Comparison of ENCODE assay signal across 8 cellular contexts in genomic region chr1:161766102-161766981, GRCh38. TPM values are rescaled to one million over a fixed set of nuclear protein-coding genes. Genes with fewer than 3 reads are reported as not detected.
A peak's percentile ranks its signal among the peaks of the same experiment; 100 is the strongest.
DNase-seq lines count a peak whose midpoint lies in the region; ATAC-seq and TF ChIP-seq lines count a peak whose summit lies in the region.

ATF6 (plus strand) TSS chr1:161766320; CDS start chr1:161766361, 41 bp downstream.

- peaks cover 58% of the 10 kb centered on the region for H3K4me1 ChIP-seq in CD4-positive, alpha-beta memory T cell (ENCODE audit: insufficient read depth, low read length)
- H3K4me1 ChIP-seq in endodermal cell (ENCODE audit: control insufficient read depth, insufficient read depth, low read length): no peaks in the 10 kb centered on the region

- peak; percentile 77 to 85 (median 82) for DNase-seq in CD4-positive, alpha-beta memory T cell
- DNase-seq in HT1080 (ENCODE audit: low read depth) (peak; percentile 89), NOMO-1 treated with dmso at 0.1 percent for 144 hours (lab: John Stamatoyannopoulos, UW; ENCODE audit: unreplicated experiment) (peak; percentile 83), endodermal cell (peak; percentile 88), mesenteric fat pad (ENCODE audit: low spot score) (peak; percentile 94)
- peak; percentile 46 to 57 (median 49) for DNase-seq in activated CD8-positive, alpha-beta memory T cell treated with anti-CD3 and anti-CD28 coated beads for 48 hours (ENCODE audit: low read depth in 2 of 3, low spot score in 2 of 3)
- DNase-seq in stimulated activated CD8-positive, alpha-beta memory T cell treated with anti-CD3 and anti-CD28 coated beads, Interleukin-15, amount 100 ng/mL, for 1 hour (ENCODE audit: low read depth): peak; percentile 60

- H3K9ac ChIP-seq in endodermal cell (ENCODE audit: extremely low read depth, low read length, poor library complexity, severe bottlenecking): peak within 1 kb of the TSS; percentile 84

- no peaks in the 10 kb centered on the region for H3K27me3 Mint-ChIP-seq in CD4-positive, alpha-beta memory T cell
- peaks cover 3% of the 10 kb centered on the region for H3K27me3 Mint-ChIP-seq in endodermal cell (ENCODE audit: insufficient read depth)

- POLR2A ChIA-PET in CD4-positive, alpha-beta memory T cell (lab: Charles Lee; ENCODE audit: partially characterized antibody): interaction anchor here (1.6 kb wide), 2 partner anchors 17 to 39 kb away, joined by 5 to 7 read pairs; partner anchors contain the start of gene DUSP12

- no peak for TF ChIP-seq CTCF in endodermal cell (conservative IDR thresholded peaks at IDR 0.05)

- H3K27ac ChIP-seq in CD4-positive, alpha-beta memory T cell (ENCODE audit: low read depth, low read length): peak within 1 kb of the TSS; percentile 88
- no peak within 1 kb of the TSS for H3K27ac ChIP-seq in endodermal cell (ENCODE audit: low read depth, low read length)

- intact Hi-C loops in CD4-positive, alpha-beta memory T cell (cut with micrococcal nuclease): loop anchor here (2.0 to 10.0 kb wide), 3 partner anchors 40 to 372 kb away; partner anchors contain the start of gene OLFML2B

- H3K27ac Mint-ChIP-seq in CD4-positive, alpha-beta memory T cell: peak within 1 kb of the TSS; percentile 97 to 99 (median 98)
- peak within 1 kb of the TSS; percentile 96 for H3K27ac Mint-ChIP-seq in endodermal cell

- peaks cover 29 to 50% (median 41%) of the 10 kb centered on the region in 4 donors for H3K4me1 Mint-ChIP-seq in CD4-positive, alpha-beta memory T cell
- peaks cover 9% of the 10 kb centered on the region for H3K4me1 Mint-ChIP-seq in endodermal cell

- H3K36me3 ChIP-seq in CD4-positive, alpha-beta memory T cell (ENCODE audit: insufficient read depth, low read length): no peaks in the 10 kb centered on the region
- H3K36me3 ChIP-seq in endodermal cell (ENCODE audit: control insufficient read depth, insufficient read depth, low read length): no peaks in the 10 kb centered on the region

- no peaks in the 10 kb centered on the region for H3K9me3 ChIP-seq in CD4-positive, alpha-beta memory T cell (ENCODE audit: control insufficient read depth in 1 of 2, low read length in 2 of 2)
- H3K9me3 ChIP-seq in endodermal cell (ENCODE audit: control insufficient read depth, low read length): no peaks in the 10 kb centered on the region

- peaks cover 0 to 9% of the 10 kb centered on the region in 2 donors for H3K36me3 Mint-ChIP-seq in CD4-positive, alpha-beta memory T cell
- no peaks in the 10 kb centered on the region for H3K36me3 Mint-ChIP-seq in endodermal cell (ENCODE audit: low read depth)

- CTCF ChIA-PET in CD4-positive, alpha-beta memory T cell (lab: Charles Lee; ENCODE audit: partially characterized antibody): interaction anchor here (1.0 to 1.8 kb wide), 2 partner anchors 12 to 271 kb away, joined by 3 to 5 read pairs; no protein-coding TSS in a partner anchor

- 0 to 1% methylated on average over 12 to 35 of the region's 35 CpGs for WGBS in endodermal cell (ENCODE audit: insufficient coverage in 1 of 2, insufficient read length in 1 of 2), 2 experiments

- H3K9me3 Mint-ChIP-seq in CD4-positive, alpha-beta memory T cell: no peaks in the 10 kb centered on the region
- no peaks in the 10 kb centered on the region for H3K9me3 Mint-ChIP-seq in endodermal cell

- peak within 1 kb of the TSS; percentile 89 to 90 for H3K4me3 ChIP-seq in CD4-positive, alpha-beta memory T cell (ENCODE audit: low read length in 2 of 2)
- H3K4me3 ChIP-seq in endodermal cell (ENCODE audit: low read length): peak within 1 kb of the TSS; percentile 91

- peak within 1 kb of the TSS; percentile 95 to 100 (median 99) for H3K4me3 Mint-ChIP-seq in CD4-positive, alpha-beta memory T cell
- peak within 1 kb of the TSS; percentile 95 for H3K4me3 Mint-ChIP-seq in endodermal cell

- no peaks in the 10 kb centered on the region for H3K27me3 ChIP-seq in CD4-positive, alpha-beta memory T cell (ENCODE audit: insufficient read depth, low read length)
- no peaks in the 10 kb centered on the region for H3K27me3 ChIP-seq in endodermal cell (ENCODE audit: control insufficient read depth, insufficient read depth, low read length, poor library complexity, severe bottlenecking)

- peak; percentile 63 for ATAC-seq in GM19463 (IDR thresholded peaks at IDR 0.05; ENCODE audit: unreplicated experiment)

RNA-seq across cellular contexts. Expression of gene ATF6, which starts in this region (rescaled TPM):
- 10 to 100 TPM; 22.3 to 22.4 TPM for total RNA-seq in CD4-positive, alpha-beta memory T cell
- polyA plus RNA-seq in CD4-positive, alpha-beta memory T cell: 10 to 100 TPM; 14.3 to 22.7 TPM
- total RNA-seq in HT1080 (2014; rRNA removed; shearing (Covaris generic)): 16.4 and 20.5 TPM in 2 replicates
- polyA plus RNA-seq in HT1080 (2015; cell fraction: cytosol; rRNA removed): 22.4 and 26.0 TPM in 2 replicates
- polyA plus RNA-seq in HT1080 (2015; cell fraction: nucleus; rRNA removed): 46.0 and 48.3 TPM in 2 replicates
- total RNA-seq in endodermal cell: 10 to 100 TPM; 14.4 to 19.8 TPM
- polyA plus RNA-seq in endodermal cell (2013, experiment 1 of 2): 20.1 TPM
- polyA plus RNA-seq in endodermal cell (2013, experiment 2 of 2): 20.4 TPM
- total RNA-seq in mesenteric fat pad: 26.5 TPM
